8 cellular contexts compared by ENCODE assay signal in the genomic region with DNA sequence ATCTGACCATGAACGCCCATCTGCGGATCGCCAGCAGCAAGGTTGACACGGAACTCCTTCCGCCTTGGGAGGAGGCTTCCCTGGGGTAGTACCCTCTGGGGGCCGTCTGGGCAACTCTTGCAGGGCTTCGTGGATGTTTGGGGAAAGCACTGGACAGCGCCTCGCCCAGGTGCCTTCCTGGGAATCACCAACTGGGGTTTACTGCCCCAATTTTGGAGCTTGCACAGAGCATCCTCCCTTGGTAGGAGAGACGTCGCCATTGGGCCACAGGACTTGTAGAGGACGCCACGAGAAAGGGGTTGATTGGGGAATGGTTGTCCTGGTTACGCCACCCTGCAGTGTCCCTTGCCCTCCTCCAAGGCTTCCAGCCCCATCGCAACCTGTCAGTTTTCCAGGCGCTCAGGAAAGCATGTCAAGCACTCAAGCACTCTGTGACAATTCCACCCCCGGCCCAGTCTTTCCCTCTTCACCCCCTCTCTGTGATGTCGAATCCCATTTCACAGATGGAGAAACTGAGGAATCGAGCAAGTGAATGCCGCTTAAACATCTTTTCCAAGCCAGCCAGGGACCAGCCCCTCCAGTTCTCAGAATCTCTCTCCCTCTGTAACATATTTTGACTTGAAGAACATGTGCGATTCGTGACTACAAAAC. TPM values are rescaled to one million over a fixed set of nuclear protein-coding genes. Genes with fewer than 3 reads are reported as not detected.
DNase-seq lines count a peak whose midpoint lies in the region; ATAC-seq and TF ChIP-seq lines count a peak whose summit lies in the region.

No MANE protein-coding gene starts in this region.

- ATAC-seq in body of pancreas (no peak), GM19395 (IDR thresholded peaks at IDR 0.05; ENCODE audit: unreplicated experiment) (no peak)
- ATAC-seq in stimulated activated effector memory CD8-positive, alpha-beta T cell treated with anti-CD3 and anti-CD28 coated beads, Interleukin-12 subunit alpha, Interleukin-12 subunit beta, amount 100 ng/mL, for 72 hours = no peak

- H3K27me3 ChIP-seq in Loucy (ENCODE audit: insufficient read depth, low read length, poor library complexity, severe bottlenecking) (no peaks in the 10 kb centered on the region), body of pancreas (no peaks in the 10 kb centered on the region)

- H3K4me3 Mint-ChIP-seq in stimulated activated effector memory CD8-positive, alpha-beta T cell treated with anti-CD3 and anti-CD28 coated beads, Interleukin-12 subunit alpha, Interleukin-12 subunit beta, amount 100 ng/mL, for 72 hours = peak overlapping the region; percentile 84

- no peak overlapping the region for H2AFZ ChIP-seq in Loucy (ENCODE audit: low read length)

- TF ChIP-seq POLR2A in body of pancreas (IDR thresholded peaks at IDR 0.05) = no peak

- peaks cover 63% of the 10 kb centered on the region for H3K4me1 Mint-ChIP-seq in stimulated activated effector memory CD8-positive, alpha-beta T cell treated with anti-CD3 and anti-CD28 coated beads, Interleukin-12 subunit alpha, Interleukin-12 subunit beta, amount 100 ng/mL, for 72 hours

- no peak for TF ChIP-seq CTCF in C4-2B (conservative IDR thresholded peaks at IDR 0.05)
- no peak for TF ChIP-seq CTCF in Loucy (conservative IDR thresholded peaks at IDR 0.05; ENCODE audit: low read length)
- no peak for TF ChIP-seq CTCF in body of pancreas (IDR thresholded peaks at IDR 0.05)

- H3F3A ChIP-seq in Loucy (ENCODE audit: low read depth) = peaks cover 6% of the 10 kb centered on the region; the same call in 1 of the 2 replicates

- peak overlapping the region; percentile 96 for H3K4me2 ChIP-seq in Loucy (ENCODE audit: low read depth, low read length, poor library complexity, severe bottlenecking)

- no peaks in the 10 kb centered on the region for H3K9me3 ChIP-seq in Loucy (ENCODE audit: insufficient read depth, low read depth, low read length)
- H3K9me3 ChIP-seq in body of pancreas = no peaks in the 10 kb centered on the region

- WGBS in body of pancreas, 2 donors = 14 to 19% methylated on average over 18 to 22 of the region's 22 CpGs

- peak overlapping the region; percentile 92 for H3K27ac Mint-ChIP-seq in stimulated activated effector memory CD8-positive, alpha-beta T cell treated with anti-CD3 and anti-CD28 coated beads, Interleukin-12 subunit alpha, Interleukin-12 subunit beta, amount 100 ng/mL, for 72 hours

- H3K9ac ChIP-seq in Loucy (ENCODE audit: low read depth, low read length, poor library complexity, severe bottlenecking) = peak overlapping the region; percentile 99

- H3K9me3 Mint-ChIP-seq in stimulated activated effector memory CD8-positive, alpha-beta T cell treated with anti-CD3 and anti-CD28 coated beads, Interleukin-12 subunit alpha, Interleukin-12 subunit beta, amount 100 ng/mL, for 72 hours = no peaks in the 10 kb centered on the region

- peaks cover 9% of the 10 kb centered on the region for H4K20me1 ChIP-seq in Loucy (ENCODE audit: insufficient read depth, low read length, poor library complexity, severe bottlenecking)

- peaks cover 5% of the 10 kb centered on the region for H3K36me3 Mint-ChIP-seq in stimulated activated effector memory CD8-positive, alpha-beta T cell treated with anti-CD3 and anti-CD28 coated beads, Interleukin-12 subunit alpha, Interleukin-12 subunit beta, amount 100 ng/mL, for 72 hours

- peaks cover 47% of the 10 kb centered on the region for H3K79me2 ChIP-seq in Loucy (ENCODE audit: insufficient read depth, low read length)

- H3K27ac ChIP-seq in C4-2B (peak overlapping the region; percentile 81; the same call in 1 of the 2 replicates), body of pancreas (peak overlapping the region in 3 of 4 donors; percentile 97 to 99 (median 97))

- H3K36me3 ChIP-seq in Loucy (ENCODE audit: insufficient read depth, low read length) (no peaks in the 10 kb centered on the region), body of pancreas (replicated peaks in 1 of 2; ENCODE audit: insufficient read depth in 1 of 2, low read depth in 2 of 2) (no peaks in the 10 kb centered on the region)

- no peaks in the 10 kb centered on the region for H3K9me2 ChIP-seq in Loucy (replicated peaks; ENCODE audit: low read depth, low read length)

- DNase-seq in body of pancreas (peak; percentile 43 to 56 (median 54)), iris pigment epithelial cell (ENCODE audit: low read depth) (peak; percentile 53)
- peak; percentile 2 to 49 for DNase-seq in stimulated activated effector memory CD8-positive, alpha-beta T cell treated with anti-CD3 and anti-CD28 coated beads, Interleukin-12 subunit alpha, Interleukin-12 subunit beta, amount 100 ng/mL, for 72 hours (ENCODE audit: low spot score in 2 of 2)
- no peak for DNase-seq in effector CD8-positive, alpha-beta T cell (lab: John Stamatoyannopoulos, UW)
- DNase-seq in stimulated activated CD4-positive, alpha-beta T cell treated with anti-CD3 and anti-CD28 coated beads, Interleukin-2, amount 100 ng/mL, for 48 hours = no peak

- H3K4me1 ChIP-seq in Loucy (ENCODE audit: insufficient read depth, low read length, poor library complexity, severe bottlenecking) = peaks cover 56% of the 10 kb centered on the region
- H3K4me1 ChIP-seq in body of pancreas = peaks cover 22% of the 10 kb centered on the region

- peak overlapping the region; percentile 89 for H3K4me3 ChIP-seq in Loucy (ENCODE audit: low read length, poor library complexity, severe bottlenecking)
- H3K4me3 ChIP-seq in body of pancreas = peak overlapping the region in 1 of 2 donors; percentile 50

- intact Hi-C loops in body of pancreas (cut with DNase I) = no loop called here

RNA-seq across cellular contexts. Expression of gene PRDM11, which starts 0.9 kb away (rescaled TPM):
- total RNA-seq in body of pancreas = 1 to 10 TPM; 4.4 to 7.9 TPM

Comparison
In these comparisons a context has a peak if more than half of its experiments do, and no peak if none do; other contexts are left out.
1. DNase-seq: peak in body of pancreas (4 of 4), iris pigment epithelial cell (single experiment) and stimulated activated effector memory CD8-positive, alpha-beta T cell treated with anti-CD3 and anti-CD28 coated beads, Interleukin-12 subunit alpha, Interleukin-12 subunit beta, amount 100 ng/mL, for 72 hours (2 of 2); none in effector CD8-positive, alpha-beta T cell (single experiment) and stimulated activated CD4-positive, alpha-beta T cell treated with anti-CD3 and anti-CD28 coated beads, Interleukin-2, amount 100 ng/mL, for 48 hours (0 of 2).